In the genomic region with DNA sequence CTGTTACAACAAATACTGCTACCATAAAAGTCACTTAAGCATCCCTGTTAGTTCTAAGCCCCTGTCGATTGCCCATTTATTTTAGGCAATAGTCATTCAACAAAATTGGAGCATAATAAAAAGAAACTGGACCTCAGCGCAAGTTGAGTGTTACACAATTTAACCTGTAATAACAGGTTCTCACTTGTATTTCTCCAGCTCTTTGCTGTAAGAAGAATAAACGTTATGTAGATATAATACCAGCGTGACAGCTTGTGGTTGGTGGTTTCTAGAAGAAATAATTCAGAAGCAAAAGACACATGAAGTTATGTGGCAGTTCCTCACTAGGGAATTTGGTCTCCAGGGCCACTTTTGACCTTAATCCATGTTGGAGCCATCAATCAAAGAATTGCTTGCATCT, we compare ENCODE assay signal across 18 cellular contexts.
DNase-seq lines count a peak whose midpoint lies in the region; ATAC-seq, FAIRE-seq and TF ChIP-seq lines count a peak whose summit lies in the region.
"Had no signal": no experiment of that assay in that cellular context is flagged by ENCODE, and none has a peak within 500 bp of the region (broad histone marks: within the 10 kb centered on the region; RNA-seq: fewer than 3 reads in every experiment).

No MANE protein-coding gene starts in this region.

- ATAC-seq in HG02938 (IDR thresholded peaks at IDR 0.05; ENCODE audit: unreplicated experiment) = no peak
- ATAC-seq: A549, GM23338 had no signal

- no peaks in the 10 kb centered on the region for H3K4me1 ChIP-seq in astrocyte (ENCODE audit: insufficient read depth, low read length)
- H3K4me1 ChIP-seq: A549, BLaER1 had no signal

- no peak for FAIRE-seq in astrocyte (lab: Jason Lieb, UNC)
- FAIRE-seq: A549, H54, HTR-8/SVneo had no signal

- H2AFZ ChIP-seq in astrocyte (ENCODE audit: low read depth, low read length) = no peak overlapping the region
- H2AFZ ChIP-seq: GM23338 had no signal

- no peak overlapping the region for H3K4me3 ChIP-seq in astrocyte (ENCODE audit: insufficient read depth, low read depth, low read length)
- H3K4me3 ChIP-seq: A549, BLaER1, GM23338 had no signal

- peaks cover 3% of the 10 kb centered on the region for H3K9me3 Mint-ChIP-seq in astrocyte (ENCODE audit: unreplicated experiment)
- H3K9me3 Mint-ChIP-seq in nephron = no peaks in the 10 kb centered on the region
- H3K9me3 Mint-ChIP-seq: CD14-positive monocyte; CD4-positive, alpha-beta memory T cell; GM23338 had no signal

- H3K27me3 Mint-ChIP-seq in astrocyte (ENCODE audit: low read depth, unreplicated experiment) = no peaks in the 10 kb centered on the region
- no peaks in the 10 kb centered on the region for H3K27me3 Mint-ChIP-seq in nephron (ENCODE audit: low read depth)
- H3K27me3 Mint-ChIP-seq: CD4-positive, alpha-beta memory T cell had no signal

- no peak for TF ChIP-seq CTCF in astrocyte (IDR thresholded peaks at IDR 0.05; ENCODE audit: insufficient read depth, low read depth, low read length)
- no peak for TF ChIP-seq CTCF in nephron (IDR thresholded peaks at IDR 0.05; ENCODE audit: unreplicated experiment in 3 of 3)

- DNase-seq in MV-4-11 (lab: John Stamatoyannopoulos, UW) (peak; percentile 20), astrocyte (ENCODE audit: low read depth) (peak; percentile 16), epithelial cell of prostate (ENCODE audit: low read depth, low spot score) (peak; percentile 37), mesenteric fat pad (ENCODE audit: low spot score) (no peak)
- DNase-seq: AML-193; CD4-positive, alpha-beta memory T cell; DMS153; DMS79 treated with DMSO at 0.1 percent for 48 hours; GF-D8; HCEC 1CT had no signal

- H3K27ac Mint-ChIP-seq in astrocyte (ENCODE audit: unreplicated experiment) (no peak overlapping the region), nephron (peak overlapping the region in 2 of 3 experiments; percentile 34 to 94)
- H3K27ac Mint-ChIP-seq: CD14-positive monocyte; CD4-positive, alpha-beta memory T cell; GM23338 had no signal

- no peak overlapping the region for H3K4me2 ChIP-seq in astrocyte (ENCODE audit: low read length)
- H3K4me2 ChIP-seq: A549, BLaER1, GM23338 had no signal

- peaks cover 2% of the 10 kb centered on the region for H4K20me1 ChIP-seq in astrocyte (ENCODE audit: insufficient read depth, low read length)
- H4K20me1 ChIP-seq: BLaER1 had no signal

- no peaks in the 10 kb centered on the region for H3K9me3 ChIP-seq in astrocyte (ENCODE audit: insufficient read depth, low read depth, low read length)
- H3K9me3 ChIP-seq: A549, BLaER1 had no signal

- H3K36me3 Mint-ChIP-seq in astrocyte (ENCODE audit: low read depth, unreplicated experiment) (peaks cover 8% of the 10 kb centered on the region), nephron (ENCODE audit: low read depth) (peaks cover 31% of the 10 kb centered on the region)

- no peaks in the 10 kb centered on the region for H3K79me2 ChIP-seq in astrocyte (ENCODE audit: insufficient read depth, low read length)

- no peaks in the 10 kb centered on the region for H3K27me3 ChIP-seq in astrocyte (ENCODE audit: insufficient read depth, low read length)
- H3K27me3 ChIP-seq: BLaER1 had no signal

- H3K4me1 Mint-ChIP-seq in astrocyte (ENCODE audit: low read depth, unreplicated experiment) = no peaks in the 10 kb centered on the region
- H3K4me1 Mint-ChIP-seq in nephron = peaks cover 94% of the 10 kb centered on the region

- H3K27ac ChIP-seq in astrocyte (ENCODE audit: low read depth, low read length) (no peak overlapping the region), epithelial cell of prostate (no peak overlapping the region)
- H3K27ac ChIP-seq: A549, BLaER1 had no signal

- H3K36me3 ChIP-seq in astrocyte (ENCODE audit: insufficient read depth, low read length) = no peaks in the 10 kb centered on the region

- no peak overlapping the region for H3K4me3 Mint-ChIP-seq in astrocyte (ENCODE audit: unreplicated experiment)
- no peak overlapping the region for H3K4me3 Mint-ChIP-seq in nephron
- H3K4me3 Mint-ChIP-seq: CD14-positive monocyte; CD4-positive, alpha-beta memory T cell; GM23338 had no signal

- no peak overlapping the region for H3K9ac ChIP-seq in astrocyte (ENCODE audit: low read length)
- H3K9ac ChIP-seq: BLaER1 had no signal
